ENCODE assay signal across 17 cellular contexts in genomic region chr5:99355881-99356280, GRCh38.
DNase-seq lines count a peak whose midpoint lies in the region; ATAC-seq and TF ChIP-seq lines count a peak whose summit lies in the region.
"Had no signal": no experiment of that assay in that cellular context is flagged by ENCODE, and none has a peak within 500 bp of the region (broad histone marks: within the 10 kb centered on the region; RNA-seq: fewer than 3 reads in every experiment).

No MANE protein-coding gene starts in this region.

- H3K4me3 ChIP-seq in astrocyte of the cerebellum (ENCODE audit: low read depth, low read length) (no peak overlapping the region), trophoblast cell (ENCODE audit: low read depth, low read length) (no peak overlapping the region)
- H3K4me3 ChIP-seq: A549, GM23248 had no signal

- no peak overlapping the region for H4K91ac ChIP-seq in trophoblast cell (ENCODE audit: low read depth, low read length)

- no peak overlapping the region for H3K4me2 ChIP-seq in trophoblast cell (ENCODE audit: low read length)
- H3K4me2 ChIP-seq: A549 had no signal

- no peak overlapping the region for H4K8ac ChIP-seq in trophoblast cell (ENCODE audit: low read depth, low read length)

- no peak overlapping the region for H3K27ac ChIP-seq in trophoblast cell (ENCODE audit: low read depth, low read length)
- H3K27ac ChIP-seq: A549, C4-2B, GM23248 had no signal

- DNase-seq in astrocyte of the cerebellum (ENCODE audit: low read depth) (peak; percentile 29), glomerular visceral epithelial cell (ENCODE audit: extremely low spot score) (peak; percentile 36), trophoblast cell (peak; percentile 5 to 87), SKM-1 treated with dmso at 0.1 percent for 144 hours (lab: John Stamatoyannopoulos, UW; ENCODE audit: unreplicated experiment) (no peak), dermis blood vessel endothelial cell (no peak)
- DNase-seq: BE2C; CD4-positive, alpha-beta memory T cell; COR-L47; DMS153; DMS79 treated with DMSO at 0.1 percent for 48 hours; EL; GM23248; H7 had no signal

- H2BK120ac ChIP-seq in trophoblast cell (ENCODE audit: insufficient read depth, low read length, poor library complexity) = no peak overlapping the region

- H3K14ac ChIP-seq in trophoblast cell (ENCODE audit: low read length) = no peak overlapping the region

- no peak overlapping the region for H4K12ac ChIP-seq in trophoblast cell (ENCODE audit: low read depth, low read length)

- H3K79me1 ChIP-seq in trophoblast cell (ENCODE audit: low read length) = no peaks in the 10 kb centered on the region

- no peak overlapping the region for H3K18ac ChIP-seq in trophoblast cell (ENCODE audit: low read length)

- peaks cover 9% of the 10 kb centered on the region for H3K9me3 ChIP-seq in trophoblast cell (ENCODE audit: insufficient read depth, low read depth, low read length)
- H3K9me3 ChIP-seq: A549, BE2C had no signal

- no peak overlapping the region for H3K4ac ChIP-seq in trophoblast cell (ENCODE audit: low read depth, low read length)

- H2BK12ac ChIP-seq in trophoblast cell (ENCODE audit: low read length) = no peak overlapping the region

- in situ Hi-C loops in astrocyte of the cerebellum (cut with HindIII; ENCODE audit: low sequenced_read_pairs) = no loop called here

- H3K79me2 ChIP-seq in trophoblast cell (ENCODE audit: control insufficient read depth, insufficient read depth, low read length, poor library complexity) = no peaks in the 10 kb centered on the region

- no peak overlapping the region for H2AFZ ChIP-seq in trophoblast cell (ENCODE audit: insufficient read depth, low read length, poor library complexity)
- H2AFZ ChIP-seq: GM23248 had no signal

- ATAC-seq in HG03175 (IDR thresholded peaks at IDR 0.05; ENCODE audit: unreplicated experiment) (no peak), GM18867 (IDR thresholded peaks at IDR 0.05; ENCODE audit: unreplicated experiment) (no peak)
- ATAC-seq: A549 had no signal

- H2AK5ac ChIP-seq in trophoblast cell (ENCODE audit: low read length) = no peak overlapping the region

- no peak overlapping the region for H3K23ac ChIP-seq in trophoblast cell (ENCODE audit: low read length)

- no peak overlapping the region for H2BK5ac ChIP-seq in trophoblast cell (ENCODE audit: low read depth, low read length, poor library complexity)

- H3K36me3 ChIP-seq in trophoblast cell (ENCODE audit: control insufficient read depth in 1 of 2, insufficient read depth in 2 of 2, low read length in 2 of 2) = no peaks in the 10 kb centered on the region
- H3K36me3 ChIP-seq: BE2C had no signal

- H3K27me3 ChIP-seq in trophoblast cell (ENCODE audit: insufficient read depth, low read length) = no peaks in the 10 kb centered on the region
- H3K27me3 ChIP-seq: BE2C had no signal

- H3K4me1 ChIP-seq in trophoblast cell (ENCODE audit: control insufficient read depth in 1 of 2, insufficient read depth in 2 of 2, low read length in 2 of 2) = no peaks in the 10 kb centered on the region
- H3K4me1 ChIP-seq: A549 had no signal

- no peak overlapping the region for H3K9ac ChIP-seq in trophoblast cell (ENCODE audit: low read length)
- H3K9ac ChIP-seq: GM23248 had no signal

- TF ChIP-seq CTCF in astrocyte of the cerebellum (IDR thresholded peaks at IDR 0.05; ENCODE audit: low read depth, low read length, missing control alignments) = no peak

Comparison
In these comparisons a context has a peak if more than half of its experiments do, and no peak if none do; other contexts are left out.
1. DNase-seq: peak in astrocyte of the cerebellum (single experiment), glomerular visceral epithelial cell (single experiment) and trophoblast cell (2 of 2); none in SKM-1 treated with dmso at 0.1 percent for 144 hours (single experiment) and dermis blood vessel endothelial cell (single experiment).